Comparison of ENCODE assay signal across 9 cellular contexts in genomic region chr5:147558826-147559225, GRCh38. TPM values are rescaled to one million over a fixed set of nuclear protein-coding genes. Genes with fewer than 3 reads are reported as not detected.
DNase-seq lines count a peak whose midpoint lies in the region; ATAC-seq, FAIRE-seq and TF ChIP-seq lines count a peak whose summit lies in the region.
"Had no signal": no experiment of that assay in that cellular context is flagged by ENCODE, and none has a peak within 500 bp of the region (broad histone marks: within the 10 kb centered on the region; RNA-seq: fewer than 3 reads in every experiment).

No MANE protein-coding gene starts in this region.

- H3K36me3 ChIP-seq in DOHH2 (ENCODE audit: control insufficient read depth, low read length) (no peaks in the 10 kb centered on the region), bronchial epithelial cell (ENCODE audit: control insufficient read depth, insufficient read depth, low read length) (no peaks in the 10 kb centered on the region)

- no peak for TF ChIP-seq POLR2A in GM12891 (IDR thresholded peaks at IDR 0.05; ENCODE audit: low read depth, low read length)

- FAIRE-seq in bronchial epithelial cell (lab: Jason Lieb, UNC), result no peak
- no peak for FAIRE-seq in GM12891 (lab: Jason Lieb, UNC)

- H3F3A ChIP-seq in DOHH2 (ENCODE audit: control insufficient read depth, insufficient read depth), result no peaks in the 10 kb centered on the region

- peak; percentile 52 to 83 for DNase-seq in NCI-H446 (lab: John Stamatoyannopoulos, UW)
- peak; percentile 57 for DNase-seq in bronchial epithelial cell (ENCODE audit: low read depth)
- no peak for DNase-seq in left lobe of liver (ENCODE audit: low spot score)
- DNase-seq in cerebellar cortex (ENCODE audit: low spot score), result no peak
- no peak for DNase-seq in GM19238 (ENCODE audit: insufficient read length, low spot score)
- DNase-seq in GM12891 (ENCODE audit: insufficient read length, low spot score), result no peak

- H3K4me3 ChIP-seq in DOHH2 (ENCODE audit: low read length) (no peak overlapping the region), bronchial epithelial cell (ENCODE audit: low read depth, low read length) (no peak overlapping the region)

- H3K27ac ChIP-seq in DOHH2 (ENCODE audit: low read depth, low read length), result no peak overlapping the region

- H3K9me3 ChIP-seq in DOHH2 (ENCODE audit: control insufficient read depth, insufficient read depth, low read length), result no peaks in the 10 kb centered on the region

- H3K79me2 ChIP-seq in DOHH2 (ENCODE audit: control insufficient read depth, low read length), result no peaks in the 10 kb centered on the region

- TF ChIP-seq CTCF in DOHH2 (IDR thresholded peaks at IDR 0.05; ENCODE audit: low read depth, low read length, poor library complexity, severe bottlenecking), result peak; percentile 35
- peak; percentile 61 for TF ChIP-seq CTCF in bronchial epithelial cell (IDR thresholded peaks at IDR 0.05; ENCODE audit: insufficient read depth, low read length, severe bottlenecking)

- no peaks in the 10 kb centered on the region for H4K20me1 ChIP-seq in DOHH2 (ENCODE audit: control insufficient read depth, insufficient read depth, low read depth, low read length)

- H3K4me1 ChIP-seq in DOHH2 (ENCODE audit: control insufficient read depth, low read length), result no peaks in the 10 kb centered on the region

- ATAC-seq in HG02610 (IDR thresholded peaks at IDR 0.05; ENCODE audit: unreplicated experiment) (peak; percentile 67), left lobe of liver (peak; percentile 55)

- peaks cover 5% of the 10 kb centered on the region for H3K27me3 ChIP-seq in DOHH2 (ENCODE audit: control insufficient read depth, low read length)
- no peaks in the 10 kb centered on the region for H3K27me3 ChIP-seq in bronchial epithelial cell (ENCODE audit: control insufficient read depth, insufficient read depth, low read length)

- H3K9me2 ChIP-seq in DOHH2 (replicated peaks; ENCODE audit: control insufficient read depth, low read length), result no peaks in the 10 kb centered on the region

- H3K4me2 ChIP-seq in DOHH2 (ENCODE audit: low read length), result no peak overlapping the region

TF ChIP-seq in GM12891, 5 proteins besides CTCF, POLR2A, EP300 and RAD21:
- TF ChIP-seq POLR2AphosphoS5 (IDR thresholded peaks at IDR 0.05; ENCODE audit: low read depth, low read length) (no peak), POU2F2 (IDR thresholded peaks at IDR 0.05; ENCODE audit: low read depth, low read length) (no peak), SPI1 (IDR thresholded peaks at IDR 0.05; ENCODE audit: low read depth, low read length) (no peak), TAF1 (IDR thresholded peaks at IDR 0.05; ENCODE audit: low read depth, low read length) (no peak), PAX5 (IDR thresholded peaks at IDR 0.05; ENCODE audit: insufficient read depth, low read length, severe bottlenecking) (no peak)

RNA-seq across cellular contexts. Expression of gene DPYSL3, which starts 49.0 kb away (rescaled TPM):
- total RNA-seq in bronchial epithelial cell (1.6 and 3.7 TPM in 2 replicates), left lobe of liver (1.6 TPM)
- 0.12 TPM for polyA plus RNA-seq in GM12891 (2012; ENCODE audit: low read depth, missing spikeins)
- polyA plus RNA-seq: IgD-negative memory B cell had no signal

Comparison
In these comparisons a context has a peak if more than half of its experiments do, and no peak if none do; other contexts are left out.
1. DNase-seq: peak in NCI-H446 (2 of 2) and bronchial epithelial cell (single experiment); none in left lobe of liver (single experiment), cerebellar cortex (single experiment), GM19238 (single experiment) and GM12891 (single experiment).